Comparison of ENCODE assay signal across 9 cellular contexts in the genomic region with DNA sequence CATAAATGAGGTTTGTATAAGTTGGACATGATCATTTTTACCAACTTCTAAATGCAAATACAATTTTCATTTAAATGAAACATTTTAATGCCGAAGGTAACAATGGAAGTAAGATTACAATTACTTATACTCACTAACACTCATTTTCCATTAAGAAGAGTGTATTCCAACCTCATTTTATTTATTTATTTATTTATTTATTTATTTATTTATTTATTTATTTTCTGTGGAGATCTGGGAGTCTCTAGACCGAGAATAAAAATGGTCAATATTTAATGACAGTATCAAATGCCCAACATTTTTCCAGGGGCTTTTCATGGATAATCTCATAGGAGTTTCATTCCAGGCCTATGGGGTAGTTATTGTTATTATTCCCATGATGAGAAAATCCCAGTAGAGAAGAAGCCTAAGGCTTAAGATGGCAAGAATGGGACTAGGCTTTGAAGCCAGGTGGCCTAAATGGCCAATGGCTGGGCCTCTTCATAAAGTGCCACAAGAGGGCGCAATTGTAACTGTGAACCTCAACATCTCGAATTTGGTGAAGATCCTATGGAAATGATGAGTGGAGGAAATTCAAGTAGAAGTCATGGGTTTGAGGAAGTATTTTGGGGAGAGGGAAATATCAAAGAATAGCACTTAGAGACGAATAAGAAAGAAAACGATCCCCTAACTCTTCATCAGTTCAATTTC. TPM values are rescaled to one million over a fixed set of nuclear protein-coding genes. Genes with fewer than 3 reads are reported as not detected.
DNase-seq lines count a peak whose midpoint lies in the region; ATAC-seq and TF ChIP-seq lines count a peak whose summit lies in the region.
"Had no signal": no experiment of that assay in that cellular context is flagged by ENCODE, and none has a peak within 500 bp of the region (broad histone marks: within the 10 kb centered on the region; RNA-seq: fewer than 3 reads in every experiment).

No MANE protein-coding gene starts in this region.

- H3K36me3 Mint-ChIP-seq in Calu3 (ENCODE audit: insufficient read depth, unreplicated experiment): peaks cover 40% of the 10 kb centered on the region

- H3K9me3 Mint-ChIP-seq in Calu3 (ENCODE audit: low read depth, unreplicated experiment): peaks cover 3% of the 10 kb centered on the region
- H3K9me3 Mint-ChIP-seq: T-helper 1 cell treated with Interleukin-12 subunit alpha and Interleukin-12 subunit beta and Interleukin-4 antibody, amounts not matched to agents 30 μg/mL and 1 μg/mL, for 36 hours had no signal

- H3K27ac Mint-ChIP-seq in Calu3 (ENCODE audit: unreplicated experiment): peak overlapping the region; percentile 84
- H3K27ac Mint-ChIP-seq: T-helper 1 cell treated with Interleukin-12 subunit alpha and Interleukin-12 subunit beta and Interleukin-4 antibody, amounts not matched to agents 30 μg/mL and 1 μg/mL, for 36 hours had no signal

- no peak overlapping the region for H3K4me3 Mint-ChIP-seq in Calu3 (ENCODE audit: low read depth, unreplicated experiment)
- H3K4me3 Mint-ChIP-seq: T-helper 1 cell treated with Interleukin-12 subunit alpha and Interleukin-12 subunit beta and Interleukin-4 antibody, amounts not matched to agents 30 μg/mL and 1 μg/mL, for 36 hours had no signal

- peak; percentile 45 for DNase-seq in Calu3
- peak; percentile 40 for DNase-seq in HT1080 (ENCODE audit: low read depth)
- peak; percentile 27 for DNase-seq in WERI-Rb-1
- DNase-seq in left lobe of liver (ENCODE audit: low spot score): no peak
- DNase-seq in activated gamma-delta T cell treated with Interleukin-2 at 50 U/mL for 16 hours: no peak
- no peak for DNase-seq in epidermal melanocyte (ENCODE audit: insufficient read length, low spot score)

- no peak overlapping the region for H3K4me3 ChIP-seq in WERI-Rb-1 (ENCODE audit: low read depth, low read length)

- no TSS peak for BruUV-seq in Calu3 (replicated peaks; lab: Mats Ljungman, UMichigan)

- intact Hi-C loops in Calu3 (cut with micrococcal nuclease; ENCODE audit: unreplicated experiment): loop anchor here (2.0 kb wide), 1 partner anchor 113 kb away; no protein-coding TSS in a partner anchor

- H3K27me3 Mint-ChIP-seq in Calu3 (ENCODE audit: unreplicated experiment): no peaks in the 10 kb centered on the region

- TF ChIP-seq CTCF in Calu3 (IDR thresholded peaks at IDR 0.05; ENCODE audit: unreplicated experiment) (peak; percentile 48), WERI-Rb-1 (IDR thresholded peaks at IDR 0.05; ENCODE audit: low read depth, low read length) (peak; percentile 66)

- peaks cover 66% of the 10 kb centered on the region for H3K4me1 Mint-ChIP-seq in Calu3 (ENCODE audit: low read depth, unreplicated experiment)

- H3K36me3 ChIP-seq in WERI-Rb-1: no peaks in the 10 kb centered on the region

- CTCF ChIA-PET in Calu3 (lab: Charles Lee): interaction anchor here (0.6 kb wide), 1 partner anchor 98 kb away, joined by 3 read pairs; no protein-coding TSS in a partner anchor

- no peaks in the 10 kb centered on the region for H3K27me3 ChIP-seq in WERI-Rb-1 (ENCODE audit: insufficient read depth, low read depth, severe bottlenecking)

- no peak overlapping the region for H3K27ac ChIP-seq in WERI-Rb-1

- no peaks in the 10 kb centered on the region for H3K9me3 ChIP-seq in WERI-Rb-1 (ENCODE audit: severe bottlenecking)

- ATAC-seq in GM18861 (IDR thresholded peaks at IDR 0.05; ENCODE audit: unreplicated experiment) (peak; percentile 67), left lobe of liver (peak; percentile 65), HG03457 (IDR thresholded peaks at IDR 0.05; ENCODE audit: unreplicated experiment) (no peak)

RNA-seq across cellular contexts. Expression of a gene that starts 21.3 kb away (rescaled TPM):
- 40.0 and 48.2 TPM in 2 replicates for total RNA-seq in Calu3 (2022)
- 0.87 and 0.88 TPM in 2 replicates for total RNA-seq in HT1080 (2014; rRNA removed; shearing (Covaris generic))
- polyA plus RNA-seq in HT1080 (2015; cell fraction: cytosol; rRNA removed): 0.69 and 0.98 TPM in 2 replicates
- 0.42 and 1.1 TPM in 2 replicates for polyA plus RNA-seq in HT1080 (2015; cell fraction: nucleus; rRNA removed)
- total RNA-seq in left lobe of liver: 0.33 TPM

Comparison
In these comparisons a context has a peak if more than half of its experiments do, and no peak if none do; other contexts are left out.
1. DNase-seq: peak in Calu3 (single experiment), HT1080 (single experiment) and WERI-Rb-1 (single experiment); none in left lobe of liver (single experiment), activated gamma-delta T cell treated with Interleukin-2 at 50 U/mL for 16 hours (single experiment) and epidermal melanocyte (single experiment).
2. RNA of a gene that starts 21.3 kb away (total RNA-seq): 40.0 to 48.2 TPM in Calu3; 0.87 to 0.88 TPM in HT1080 and 0.33 TPM in left lobe of liver (single experiment); every median in the first group is over 10 times any median in the second.